ENCODE assay signal across 23 cellular contexts in genomic region chr4:93960450-93960849, GRCh38.
"Had no signal": no experiment of that assay in that cellular context is flagged by ENCODE, and none has a peak within 500 bp of the region (broad histone marks: within the 10 kb centered on the region; RNA-seq: fewer than 3 reads in every experiment).

No MANE protein-coding gene starts in this region.

- H3K36me3 Mint-ChIP-seq: naive thymus-derived CD4-positive, alpha-beta T cell; neural progenitor cell; stimulated activated naive B cell treated with anti-CD40 and anti-IgM and Interleukin-4, amounts not matched to agents 10 μg/mL and 1 μg/mL and 100 μg/mL, for 72 hours had no signal

- H3K27ac ChIP-seq: dorsolateral prefrontal cortex, neural progenitor cell, parathyroid adenoma, right lobe of liver, thoracic aorta, tibial nerve, upper lobe of right lung, uterus had no signal

- H3K9me3 ChIP-seq: right lobe of liver, thoracic aorta, tibial nerve, upper lobe of right lung, uterus had no signal

- H3K9ac ChIP-seq: neural progenitor cell, parathyroid adenoma had no signal

- DNase-seq: dorsolateral prefrontal cortex; effector CD4-positive, alpha-beta T cell; hypothalamus; kidney; mesenchymal stem cell; midbrain; naive thymus-derived CD4-positive, alpha-beta T cell; right lobe of liver; small intestine; stimulated activated CD4-positive, alpha-beta T cell treated with anti-CD3 and anti-CD28 coated beads, Interleukin-15, amount 100 ng/mL, for 24 hours; stimulated activated CD4-positive, alpha-beta T cell treated with anti-CD3 and anti-CD28 coated beads, Interleukin-2, amount 100 ng/mL, for 48 hours; stimulated activated naive B cell treated with anti-CD40 and anti-IgM and Interleukin-4, amounts not matched to agents 10 μg/mL and 1 μg/mL and 100 μg/mL, for 72 hours; upper lobe of right lung; uterus had no signal

- H3K4me3 Mint-ChIP-seq: naive thymus-derived CD4-positive, alpha-beta T cell; nephron; neural progenitor cell; stimulated activated naive B cell treated with anti-CD40 and anti-IgM and Interleukin-4, amounts not matched to agents 10 μg/mL and 1 μg/mL and 100 μg/mL, for 72 hours; stimulated activated naive CD8-positive, alpha-beta T cell treated with anti-CD3 and anti-CD28 coated beads, Interleukin-15, Interleukin-2, amounts not matched to agents 100 ng/mL and 50 ng/mL, for 24 hours had no signal

- H3K4me2 ChIP-seq: neural progenitor cell had no signal

- H3K9me3 Mint-ChIP-seq: nephron, neural progenitor cell had no signal

- H3K36me3 ChIP-seq: neural progenitor cell, right lobe of liver, thoracic aorta, tibial nerve, upper lobe of right lung, uterus had no signal

- H3K4me1 Mint-ChIP-seq: nephron; neural progenitor cell; stimulated activated naive B cell treated with anti-CD40 and anti-IgM and Interleukin-4, amounts not matched to agents 10 μg/mL and 1 μg/mL and 100 μg/mL, for 72 hours had no signal

- H2AFZ ChIP-seq: neural progenitor cell, parathyroid adenoma had no signal

- H3K27me3 ChIP-seq: dorsolateral prefrontal cortex, neural progenitor cell, right lobe of liver, tibial nerve, upper lobe of right lung, uterus had no signal

- H3K4me3 ChIP-seq: dorsolateral prefrontal cortex, lung, neural progenitor cell, right lobe of liver, thoracic aorta, tibial nerve, upper lobe of right lung, uterus had no signal

- H3K27ac Mint-ChIP-seq: naive thymus-derived CD4-positive, alpha-beta T cell; nephron; neural progenitor cell; progenitor cell of endocrine pancreas; stimulated activated naive B cell treated with anti-CD40 and anti-IgM and Interleukin-4, amounts not matched to agents 10 μg/mL and 1 μg/mL and 100 μg/mL, for 72 hours; stimulated activated naive CD8-positive, alpha-beta T cell treated with anti-CD3 and anti-CD28 coated beads, Interleukin-15, Interleukin-2, amounts not matched to agents 100 ng/mL and 50 ng/mL, for 24 hours had no signal

- H3K79me2 ChIP-seq: parathyroid adenoma had no signal

- H3K4me1 ChIP-seq: neural progenitor cell, parathyroid adenoma, right lobe of liver, tibial nerve, upper lobe of right lung, uterus had no signal

- H3K27me3 Mint-ChIP-seq: naive thymus-derived CD4-positive, alpha-beta T cell; progenitor cell of endocrine pancreas; stimulated activated naive B cell treated with anti-CD40 and anti-IgM and Interleukin-4, amounts not matched to agents 10 μg/mL and 1 μg/mL and 100 μg/mL, for 72 hours; stimulated activated naive CD8-positive, alpha-beta T cell treated with anti-CD3 and anti-CD28 coated beads, Interleukin-15, Interleukin-2, amounts not matched to agents 100 ng/mL and 50 ng/mL, for 24 hours had no signal

- ATAC-seq: left lobe of liver; naive thymus-derived CD4-positive, alpha-beta T cell; right lobe of liver; stimulated activated naive B cell treated with anti-CD40 and anti-IgM and Interleukin-4, amounts not matched to agents 10 μg/mL and 1 μg/mL and 100 μg/mL, for 72 hours; upper lobe of right lung had no signal
